In the genomic region with DNA sequence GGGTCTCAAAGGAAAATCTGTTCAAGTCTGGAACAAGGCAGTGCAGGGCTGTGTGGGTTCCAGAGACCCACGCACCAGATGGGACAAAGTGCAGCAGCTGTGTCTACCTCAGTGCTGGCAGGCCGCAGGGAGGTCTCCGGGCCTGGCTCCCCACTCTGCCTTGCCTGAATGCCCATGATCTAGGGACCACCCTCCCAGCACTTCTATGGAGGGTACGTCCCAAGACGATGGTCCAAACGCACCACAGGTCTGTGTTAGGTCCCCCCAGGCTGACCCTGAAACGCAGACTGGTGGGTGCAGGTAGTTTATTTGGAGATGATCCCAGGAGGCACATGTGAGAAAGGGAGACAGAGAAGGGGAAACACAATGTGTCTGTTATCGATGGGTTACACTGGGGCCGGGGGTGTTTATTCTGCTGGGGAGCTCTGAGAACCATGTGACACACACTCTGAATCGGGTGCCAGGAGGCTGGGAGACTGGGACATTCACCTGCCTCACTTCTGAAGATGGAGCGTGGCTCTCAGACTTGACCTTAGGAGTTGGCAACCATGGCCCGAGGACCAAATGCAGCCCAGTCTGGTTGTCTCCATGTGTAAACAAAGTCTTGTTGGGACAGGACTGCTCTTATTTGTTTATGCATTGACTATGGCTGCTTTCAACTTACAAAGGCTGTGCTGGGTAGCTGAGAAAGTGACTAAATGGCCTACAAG, we compare ENCODE assay signal across 1 cellular context.
TF ChIP-seq lines count a peak whose summit lies in the region.

No MANE protein-coding gene starts in this region.

TF ChIP-seq in HepG2, 621 proteins besides CTCF, POLR2A, EP300 and RAD21:
- TF ChIP-seq SCMH1 (CRISPR knock-in tag; IDR thresholded peaks at IDR 0.05; ENCODE audit: borderline replicate concordance), result no peak
- TF ChIP-seq FOXA3 (CRISPR knock-in tag; IDR thresholded peaks at IDR 0.05), result peak; percentile 33; the same call in 1 of the 2 replicates
- TF ChIP-seq ARHGAP35 (CRISPR knock-in tag; IDR thresholded peaks at IDR 0.05; ENCODE audit: borderline replicate concordance), result 0 out of 2 replicates have a peak, but pooled peaks have one; percentile 6
- no peak for TF ChIP-seq FOXA1 (IDR thresholded peaks at IDR 0.05)
- 0 out of 2 replicates have a peak, but pooled peaks have one; percentile 27 for TF ChIP-seq FOXA1 (CRISPR knock-in tag; IDR thresholded peaks at IDR 0.05)
- TF ChIP-seq TCF7 (IDR thresholded peaks at IDR 0.05; ENCODE audit: low read depth), result no peak
- TF ChIP-seq ZNF740 (CRISPR knock-in tag; IDR thresholded peaks at IDR 0.05), result no peak
